Comparison of ENCODE assay signal across 8 cellular contexts in genomic region chr14:75303415-75303814, GRCh38. TPM values are rescaled to one million over a fixed set of nuclear protein-coding genes. Genes with fewer than 3 reads are reported as not detected.
DNase-seq lines count a peak whose midpoint lies in the region; ATAC-seq and TF ChIP-seq lines count a peak whose summit lies in the region.

No MANE protein-coding gene starts in this region.

- 21 to 27% methylated on average over 14 of the region's 14 CpGs for WGBS in sigmoid colon, 2 donors

- no peaks in the 10 kb centered on the region for H3K9me3 ChIP-seq in sigmoid colon

- peak overlapping the region in 2 of 4 donors; percentile 13 to 46 for H3K27ac ChIP-seq in sigmoid colon

- no peaks in the 10 kb centered on the region for H3K27me3 ChIP-seq in sigmoid colon

- H3K4me3 ChIP-seq in astrocyte of the spinal cord (ENCODE audit: low read depth, low read length) (no peak overlapping the region), sigmoid colon (no peak overlapping the region)

- no peak for ATAC-seq in HG02571 (IDR thresholded peaks at IDR 0.05; ENCODE audit: unreplicated experiment)

- peak; percentile 42 for DNase-seq in 8988T
- peak; percentile 69 for DNase-seq in GM13977 (ENCODE audit: low spot score)
- DNase-seq in NCI-H2081 (lab: John Stamatoyannopoulos, UW) = peak; percentile 68 to 71
- peak in 4 of 5 donors; percentile 38 to 59 (median 49) for DNase-seq in T-helper 1 cell
- peak; percentile 69 for DNase-seq in astrocyte of the spinal cord (ENCODE audit: low read depth, low spot score)
- peak; percentile 29 to 72 for DNase-seq in hippocampal formation (lab: John Stamatoyannopoulos, UW)
- peak; percentile 86 for DNase-seq in sigmoid colon

- no peak for TF ChIP-seq EP300 in sigmoid colon (IDR thresholded peaks at IDR 0.05)

- intact Hi-C loops in sigmoid colon (cut with DNase I) = loop anchor here (1.0 to 10.0 kb wide), 2 partner anchors 171 to 359 kb away; no protein-coding TSS in a partner anchor

- in situ Hi-C loops in GM13977 (cut with MboI; ENCODE audit: low pct_unique_long_range_greater_than_20kb, low sequenced_read_pairs, unreplicated experiment) = loop anchor here (5.0 to 10.0 kb wide), 3 partner anchors 171 to 351 kb away; no protein-coding TSS in a partner anchor
- in situ Hi-C loops in astrocyte of the spinal cord (cut with HindIII; ENCODE audit: low sequenced_read_pairs) = loop anchor here (10.0 kb wide), 1 partner anchor 179 kb away; the partner anchor contains the start of gene NEK9

- peak; percentile 84 for TF ChIP-seq CTCF in GM13977 (IDR thresholded peaks at IDR 0.05; ENCODE audit: extremely low read depth, insufficient read depth, missing control alignments)
- TF ChIP-seq CTCF in astrocyte of the spinal cord (IDR thresholded peaks at IDR 0.05; ENCODE audit: low read depth, low read length) = peak; percentile 72
- TF ChIP-seq CTCF in sigmoid colon (IDR thresholded peaks at IDR 0.05) = peak; percentile 83 to 90 (median 84)

- no peaks in the 10 kb centered on the region for H3K36me3 ChIP-seq in sigmoid colon

- H3K4me1 ChIP-seq in sigmoid colon = peaks cover 0 to 3% (median 0%) of the 10 kb centered on the region in 4 donors

- no peak for TF ChIP-seq POLR2A in sigmoid colon (IDR thresholded peaks at IDR 0.05)

RNA-seq across cellular contexts. Expression of gene FOS, which starts 24.8 kb away (rescaled TPM):
- total RNA-seq in sigmoid colon = 1,000 to 10,000 TPM in 1 of 4 donors, 100 to 1,000 TPM in 3; 172 to 1,048 (median 650) TPM
- polyA plus RNA-seq in sigmoid colon = 100 to 1,000 TPM; 108 to 374 (median 306) TPM
